In genomic region chr3:37660782-37661181, GRCh38 we compare ENCODE assay signal across 26 cellular contexts.
DNase-seq lines count a peak whose midpoint lies in the region; ATAC-seq and TF ChIP-seq lines count a peak whose summit lies in the region.
"Had no signal": no experiment of that assay in that cellular context is flagged by ENCODE, and none has a peak within 500 bp of the region (broad histone marks: within the 10 kb centered on the region; RNA-seq: fewer than 3 reads in every experiment).

No MANE protein-coding gene starts in this region.

- no peak overlapping the region for H3K4me2 ChIP-seq in PC-9
- H3K4me2 ChIP-seq: KMS-11 had no signal

- no peak for DNase-seq in left ventricle myocardium inferior
- DNase-seq in Right ventricle myocardium superior: no peak
- peak; percentile 5 for DNase-seq in RWPE1 (ENCODE audit: low spot score)
- DNase-seq in epithelial cell of prostate (ENCODE audit: low read depth, low spot score): peak; percentile 40
- DNase-seq in thyroid gland: no peak
- no peak for DNase-seq in T-helper 9 cell
- DNase-seq in DMS79 (lab: John Stamatoyannopoulos, UW): no peak
- DNase-seq in PC-9: no peak
- DNase-seq: activated CD4-positive, alpha-beta T cell treated with anti-CD3 and anti-CD28 coated beads, Interleukin-2, amount 50 U/mL, for 4 hours; activated CD4-positive, CD25-positive, alpha-beta regulatory T cell; activated CD8-positive, alpha-beta memory T cell treated with anti-CD3 and anti-CD28 coated beads, Interleukin-2, amount 50 U/mL, for 48 hours; BE2C; cerebellar nuclear complex; COR-L47; dorsolateral prefrontal cortex; foreskin fibroblast; H9; heart right ventricle; mesendoderm; NCI-H1092; NCI-H1930; NCI-H526; psoas muscle; substantia nigra; uterus had no signal

- H3K27me3 ChIP-seq in left ventricle myocardium inferior (ENCODE audit: low read depth) (no peaks in the 10 kb centered on the region), thyroid gland (no peaks in the 10 kb centered on the region), PC-9 (ENCODE audit: insufficient read depth, low read depth) (peaks cover 8% of the 10 kb centered on the region; the same call in 1 of the 2 replicates)
- H3K27me3 ChIP-seq: BE2C, dorsolateral prefrontal cortex, heart right ventricle, uterus had no signal

- H3K9me2 ChIP-seq in PC-9 (ENCODE audit: insufficient read depth): no peaks in the 10 kb centered on the region

- no peak for TF ChIP-seq POLR2A in thyroid gland (IDR thresholded peaks at IDR 0.05)

- H4K20me1 ChIP-seq in PC-9 (ENCODE audit: insufficient read depth): no peaks in the 10 kb centered on the region

- no peak overlapping the region for H2AFZ ChIP-seq in PC-9

- H3F3A ChIP-seq in PC-9 (ENCODE audit: insufficient read depth, low read depth): no peaks in the 10 kb centered on the region

- no peak for ATAC-seq in Right ventricle myocardium superior (ENCODE audit: poor library complexity)
- ATAC-seq: psoas muscle had no signal

- H3K4me3 ChIP-seq in left ventricle myocardium inferior (no peak overlapping the region), thyroid gland (replicated peaks in 1 of 3) (no peak overlapping the region), PC-9 (no peak overlapping the region)
- H3K4me3 ChIP-seq: dorsolateral prefrontal cortex, heart right ventricle, psoas muscle, uterus had no signal

- H3K36me3 ChIP-seq in left ventricle myocardium inferior (no peaks in the 10 kb centered on the region), thyroid gland (no peaks in the 10 kb centered on the region), PC-9 (ENCODE audit: low read depth) (no peaks in the 10 kb centered on the region)
- H3K36me3 ChIP-seq: BE2C, heart right ventricle, uterus had no signal

- TF ChIP-seq CTCF in left ventricle myocardium inferior (IDR thresholded peaks at IDR 0.05; ENCODE audit: borderline replicate concordance) (no peak), RWPE1 (conservative IDR thresholded peaks at IDR 0.05; ENCODE audit: low read depth) (no peak), thyroid gland (IDR thresholded peaks at IDR 0.05) (no peak), PC-9 (conservative IDR thresholded peaks at IDR 0.05) (no peak)

- no peaks in the 10 kb centered on the region for H3K79me2 ChIP-seq in PC-9 (ENCODE audit: low read depth)

- H3K4me1 ChIP-seq in left ventricle myocardium inferior (peaks cover 42% of the 10 kb centered on the region), thyroid gland (peaks cover 53 to 55% of the 10 kb centered on the region in 2 donors), PC-9 (replicated peaks; ENCODE audit: insufficient read depth) (no peaks in the 10 kb centered on the region)
- H3K4me1 ChIP-seq: BE2C, psoas muscle, uterus had no signal

- intact Hi-C loops in left ventricle myocardium inferior (cut with micrococcal nuclease): no loop called here
- intact Hi-C loops in Right ventricle myocardium superior (cut with DNase I): no loop called here
- intact Hi-C loops in thyroid gland (cut with DNase I): no loop called here
- intact Hi-C loops in PC-9 (cut with micrococcal nuclease; ENCODE audit: unreplicated experiment): no loop called here

- CTCF ChIA-PET in RWPE1 (lab: Yijun Ruan, JAX) (no interaction called here), PC-9 (lab: Charles Lee) (no interaction called here)

- peaks cover 13% of the 10 kb centered on the region for H3K9me3 ChIP-seq in left ventricle myocardium inferior (replicated peaks)
- no peaks in the 10 kb centered on the region for H3K9me3 ChIP-seq in thyroid gland
- no peaks in the 10 kb centered on the region for H3K9me3 ChIP-seq in PC-9 (ENCODE audit: insufficient read depth, low read depth)
- H3K9me3 ChIP-seq: BE2C, psoas muscle, uterus had no signal

- H3K27ac ChIP-seq in left ventricle myocardium inferior (replicated peaks) (peak overlapping the region; percentile 30), RWPE1 (no peak overlapping the region), epithelial cell of prostate (no peak overlapping the region), thyroid gland (peak overlapping the region; percentile 82 to 87 (median 84)), PC-9 (no peak overlapping the region)
- H3K27ac ChIP-seq: dorsolateral prefrontal cortex, KMS-11, psoas muscle, uterus had no signal

- BruUV-seq in PC-9 (replicated peaks; lab: Mats Ljungman, UMichigan): no TSS peak

- POLR2A ChIA-PET in RWPE1 (lab: Yijun Ruan, JAX; ENCODE audit: low non-redundant PET): no interaction called here
- POLR2A ChIA-PET in PC-9 (lab: Charles Lee; ENCODE audit: unreplicated experiment): no interaction called here

Comparison
In these comparisons a context has a peak if more than half of its experiments do, and no peak if none do; other contexts are left out.
1. DNase-seq: peak in RWPE1 (single experiment) and epithelial cell of prostate (single experiment); none in left ventricle myocardium inferior (single experiment), Right ventricle myocardium superior (single experiment), thyroid gland (0 of 2), T-helper 9 cell (single experiment), DMS79 (single experiment) and PC-9 (0 of 2).
2. H3K27ac ChIP-seq: peak in left ventricle myocardium inferior (single experiment) and thyroid gland (3 of 3); none in RWPE1 (single experiment), epithelial cell of prostate (single experiment) and PC-9 (single experiment).